Comparison of ENCODE assay signal across 10 cellular contexts in genomic region chr3:126180477-126181397, GRCh38. TPM values are rescaled to one million over a fixed set of nuclear protein-coding genes. Genes with fewer than 3 reads are reported as not detected.
DNase-seq lines count a peak whose midpoint lies in the region; ATAC-seq and TF ChIP-seq lines count a peak whose summit lies in the region.
"Had no signal": no experiment of that assay in that cellular context is flagged by ENCODE, and none has a peak within 500 bp of the region (broad histone marks: within the 10 kb centered on the region; RNA-seq: fewer than 3 reads in every experiment).

TSS of gene ALDH1L1 (minus strand) at chr3:126180586. CDS start at chr3:126160979, 19,607 bp downstream.

- no peaks in the 10 kb centered on the region for H3K36me3 ChIP-seq in prostate gland
- H3K36me3 ChIP-seq: neutrophil had no signal

- no peak within 1 kb of the TSS for H3K27ac Mint-ChIP-seq in activated T-helper 17 cell treated with anti-CD3 and anti-CD28 coated beads, Interleukin-2, amount 50 U/mL, for 72 hours
- H3K27ac Mint-ChIP-seq: IgD-negative memory B cell had no signal

- no peak within 1 kb of the TSS for H3K27ac ChIP-seq in adipose tissue (ENCODE audit: low read depth, low read length)
- H3K27ac ChIP-seq in right cardiac atrium (ENCODE audit: low read length) = peak within 1 kb of the TSS; percentile 62
- peak within 1 kb of the TSS; percentile 82 to 83 for H3K27ac ChIP-seq in prostate gland
- H3K27ac ChIP-seq: neutrophil had no signal

- no peaks in the 10 kb centered on the region for H3K9me3 Mint-ChIP-seq in activated T-helper 17 cell treated with anti-CD3 and anti-CD28 coated beads, Interleukin-2, amount 50 U/mL, for 72 hours
- H3K9me3 Mint-ChIP-seq: IgD-negative memory B cell had no signal

- intact Hi-C loops in right cardiac atrium (cut with DNase I) = no loop called here
- intact Hi-C loops in prostate gland (cut with DNase I) = no loop called here

- WGBS in adipose tissue, 3 donors = 5 to 6% (median 6%) methylated on average over 50 to 54 of the region's 54 CpGs
- WGBS in right cardiac atrium = 4% methylated on average over 54 of the region's 54 CpGs
- WGBS in prostate gland = 5% methylated on average over 54 of the region's 54 CpGs

- H3K9me3 ChIP-seq in right cardiac atrium (ENCODE audit: control insufficient read depth, low read length) = no peaks in the 10 kb centered on the region
- no peaks in the 10 kb centered on the region for H3K9me3 ChIP-seq in prostate gland
- H3K9me3 ChIP-seq: neutrophil had no signal

- no peaks in the 10 kb centered on the region for H3K36me3 Mint-ChIP-seq in activated T-helper 17 cell treated with anti-CD3 and anti-CD28 coated beads, Interleukin-2, amount 50 U/mL, for 72 hours (ENCODE audit: low read depth)
- H3K36me3 Mint-ChIP-seq: IgD-negative memory B cell had no signal

- H3K27me3 ChIP-seq in right cardiac atrium (ENCODE audit: control insufficient read depth, insufficient read depth) = no peaks in the 10 kb centered on the region
- no peaks in the 10 kb centered on the region for H3K27me3 ChIP-seq in prostate gland (replicated peaks; ENCODE audit: insufficient read depth)

- DNase-seq in HT-29 (ENCODE audit: low spot score) = peak; percentile 39
- peak; percentile 87 to 92 (median 91) for DNase-seq in right cardiac atrium
- DNase-seq in prostate gland (ENCODE audit: low spot score) = peak; percentile 90
- no peak for DNase-seq in NCI-H1048 (lab: John Stamatoyannopoulos, UW)
- no peak for DNase-seq in activated CD4-positive, alpha-beta T cell treated with anti-CD3 and anti-CD28 coated beads, Interleukin-2, amount 50 U/mL, for 4 hours

- H3K4me1 ChIP-seq in right cardiac atrium (ENCODE audit: control insufficient read depth, insufficient read depth, low read length) = no peaks in the 10 kb centered on the region
- H3K4me1 ChIP-seq in prostate gland (replicated peaks) = no peaks in the 10 kb centered on the region

- ATAC-seq in right cardiac atrium (peak; percentile 94 to 95), GM18909 (IDR thresholded peaks at IDR 0.05; ENCODE audit: poor library complexity, unreplicated experiment) (no peak)
- ATAC-seq in activated T-helper 17 cell treated with anti-CD3 and anti-CD28 coated beads, Interleukin-2, amount 50 U/mL, for 72 hours (replicated peaks) = no peak

- no peaks in the 10 kb centered on the region for H3K4me1 Mint-ChIP-seq in activated T-helper 17 cell treated with anti-CD3 and anti-CD28 coated beads, Interleukin-2, amount 50 U/mL, for 72 hours

- TF ChIP-seq CTCF in prostate gland (IDR thresholded peaks at IDR 0.05) = peak in 2 of 4 experiments; percentile 6 to 8

- H3K4me3 ChIP-seq in right cardiac atrium (ENCODE audit: low read length) = peak within 1 kb of the TSS; percentile 44
- peak within 1 kb of the TSS; percentile 45 to 52 for H3K4me3 ChIP-seq in prostate gland

- TF ChIP-seq POLR2A in prostate gland (IDR thresholded peaks at IDR 0.05) = peak; percentile 64

- H3K4me3 Mint-ChIP-seq in activated T-helper 17 cell treated with anti-CD3 and anti-CD28 coated beads, Interleukin-2, amount 50 U/mL, for 72 hours = no peak within 1 kb of the TSS

- peaks cover 30% of the 10 kb centered on the region for H3K27me3 Mint-ChIP-seq in activated T-helper 17 cell treated with anti-CD3 and anti-CD28 coated beads, Interleukin-2, amount 50 U/mL, for 72 hours

RNA-seq across cellular contexts. Expression of gene ALDH1L1, which starts in this region (rescaled TPM):
- 4.9 and 7.4 TPM in 2 replicates for total RNA-seq in HT-29 (2014; rRNA removed; shearing (Covaris generic))
- polyA plus RNA-seq in adipose tissue = 100 to 1,000 TPM in 1 of 3 donors, 10 to 100 TPM in 2; 38.3 to 262 (median 76.0) TPM
- total RNA-seq in right cardiac atrium = 10 to 100 TPM in 2 of 4 donors, 1 to 10 TPM in 2; 7.5 to 16.3 (median 12.5) TPM
- 11.0 TPM for polyA plus RNA-seq in right cardiac atrium
- 10 to 100 TPM; 19.6 to 57.3 TPM for total RNA-seq in prostate gland
- total RNA-seq in activated T-helper 17 cell treated with anti-CD3 and anti-CD28 coated beads, Interleukin-2, amount 50 U/mL, for 72 hours = under 1 TPM; 0.24 to 0.26 TPM
- polyA plus RNA-seq: IgD-negative memory B cell had no signal

Comparison
In these comparisons a context has a peak if more than half of its experiments do, and no peak if none do; other contexts are left out.
1. DNase-seq: peak in HT-29 (single experiment), right cardiac atrium (3 of 3) and prostate gland (single experiment); none in NCI-H1048 (single experiment) and activated CD4-positive, alpha-beta T cell treated with anti-CD3 and anti-CD28 coated beads, Interleukin-2, amount 50 U/mL, for 4 hours (0 of 2).
2. ATAC-seq: peak in right cardiac atrium (2 of 2); none in activated T-helper 17 cell treated with anti-CD3 and anti-CD28 coated beads, Interleukin-2, amount 50 U/mL, for 72 hours (single experiment) and GM18909 (single experiment).